19 cellular contexts compared by ENCODE assay signal in the genomic region with DNA sequence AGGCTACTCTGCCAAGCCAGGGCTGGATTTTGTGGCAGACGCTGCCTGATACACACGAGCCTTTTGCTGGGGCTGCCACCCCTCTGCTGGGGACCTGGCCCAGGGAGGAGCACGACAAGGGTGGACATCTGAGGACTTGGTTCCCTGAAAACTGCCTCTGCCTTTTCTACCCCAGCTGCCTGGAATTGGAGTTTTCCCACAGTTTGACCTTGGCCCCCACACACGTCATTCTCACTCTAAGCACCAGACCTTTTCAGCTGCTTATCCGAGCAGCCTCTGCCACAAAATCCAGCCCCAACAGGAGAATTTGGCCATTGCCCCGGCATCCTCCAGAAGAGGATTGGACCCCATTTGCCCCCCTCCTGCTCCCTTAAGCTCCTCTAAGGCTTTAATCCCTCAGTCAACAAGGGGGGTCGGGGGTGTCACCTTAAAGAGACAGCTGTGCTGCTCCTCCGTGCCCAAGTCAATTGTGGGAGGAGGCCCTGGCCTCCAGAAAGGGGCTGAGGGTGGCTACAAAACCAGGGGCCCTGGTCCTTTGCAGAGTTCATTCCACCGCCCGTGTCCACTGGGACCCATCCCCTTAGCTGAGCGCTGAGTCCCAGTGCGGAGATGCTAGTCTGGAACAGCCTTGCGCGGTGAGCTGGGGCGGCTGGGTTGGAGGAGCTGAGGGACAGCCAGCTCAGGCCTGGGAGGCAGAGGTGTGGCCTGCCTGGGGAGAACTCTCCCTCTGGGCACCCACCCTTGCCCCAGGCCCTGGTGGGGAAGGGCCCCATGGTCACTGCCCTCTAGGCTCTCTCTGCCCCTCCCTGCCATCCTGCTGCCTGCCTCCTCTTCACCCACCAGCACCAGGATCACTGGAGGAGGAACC. TPM values are rescaled to one million over a fixed set of nuclear protein-coding genes. Genes with fewer than 3 reads are reported as not detected.
"Had no signal": no experiment of that assay in that cellular context is flagged by ENCODE, and none has a peak within 500 bp of the region (broad histone marks: within the 10 kb centered on the region; RNA-seq: fewer than 3 reads in every experiment).

No MANE protein-coding gene starts in this region.

- H3K27me3 ChIP-seq: neutrophil, right atrium auricular region, tibial artery, uterus had no signal

- H3K4me1 ChIP-seq: tibial artery, uterus had no signal

- H3K36me3 ChIP-seq: neutrophil, uterus had no signal

- DNase-seq: activated B cell treated with CpG ODN at 0.5 μM for 24 hours; activated CD4-positive, alpha-beta T cell treated with anti-CD3 and anti-CD28 coated beads for 48 hours; activated CD8-positive, alpha-beta T cell treated with anti-CD3 and anti-CD28 coated beads for 36 hours; activated effector memory CD4-positive, alpha-beta T cell treated with Interleukin-2 at 50 U/mL for 16 hours; activated naive CD4-positive, alpha-beta T cell treated with anti-CD3 and anti-CD28 coated beads, Interleukin-2, amount 50 U/mL, for 16 hours; activated T-cell treated with anti-CD3 and anti-CD28 coated beads, Interleukin-2, amount 50 U/mL, for 4 hours; amniotic stem cell; cortex of kidney; effector memory CD8-positive, alpha-beta T cell; naive B cell; T-helper 2 cell; tibial artery; uterus had no signal

- H3K9me3 ChIP-seq: neutrophil, right atrium auricular region, tibial artery, uterus had no signal

- H3K4me3 ChIP-seq: lung, right atrium auricular region, skin epidermis, tibial artery, uterus had no signal

- H3K27ac ChIP-seq: neutrophil, right atrium auricular region, tibial artery, uterus had no signal

RNA-seq across cellular contexts. Expression of a gene that starts 42.0 kb away (rescaled TPM):
- total RNA-seq: activated B cell treated with CpG ODN at 0.5 μM for 24 hours; activated T-cell treated with anti-CD3 and anti-CD28 coated beads, Interleukin-2, amount 50 U/mL, for 4 hours; fibroblast of lung; frontal cortex; right atrium auricular region had no signal
- polyA plus RNA-seq: fibroblast of lung had no signal
